Comparison of ENCODE assay signal across 1 cellular context in the genomic region with DNA sequence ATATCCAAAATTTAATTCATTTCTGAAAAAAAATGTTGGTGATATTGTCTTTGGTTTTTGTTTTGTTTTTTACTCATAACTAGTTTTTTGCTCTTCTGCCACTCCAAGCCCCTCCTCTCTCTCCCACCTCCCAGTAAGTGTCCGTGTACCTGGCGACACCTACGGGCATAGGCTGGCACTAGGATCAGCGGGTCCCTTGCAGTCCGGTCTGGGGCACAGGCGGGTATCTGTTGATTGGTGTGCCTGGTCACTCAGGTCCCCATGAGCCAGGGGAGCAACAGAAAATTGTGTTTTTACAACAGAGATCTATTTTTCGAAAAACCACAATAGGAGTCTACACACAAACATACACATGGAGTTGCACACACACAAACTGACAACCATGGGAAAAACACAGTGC.
TF ChIP-seq lines count a peak whose summit lies in the region.

No MANE protein-coding gene starts in this region.

TF ChIP-seq in H1, 55 proteins besides CTCF, POLR2A, EP300 and RAD21:
- no peak for TF ChIP-seq ASH2L (IDR thresholded peaks at IDR 0.05; ENCODE audit: low read length)
- TF ChIP-seq HDAC6 (IDR thresholded peaks at IDR 0.05; ENCODE audit: low read depth, low read length), result no peak
- no peak for TF ChIP-seq RXRA (IDR thresholded peaks at IDR 0.05; ENCODE audit: insufficient read depth, low read depth, low read length)
- no peak for TF ChIP-seq CBX8 (IDR thresholded peaks at IDR 0.05; ENCODE audit: borderline replicate concordance, low read depth, low read length)
- TF ChIP-seq CREB1 (IDR thresholded peaks at IDR 0.05), result no peak
- no peak for TF ChIP-seq YY1 (IDR thresholded peaks at IDR 0.05; ENCODE audit: low read depth, low read length)
- no peak for TF ChIP-seq BACH1 (IDR thresholded peaks at IDR 0.05; ENCODE audit: low read length)
- no peak for TF ChIP-seq SP1 (IDR thresholded peaks at IDR 0.05; ENCODE audit: low read depth, low read length)
- no peak for TF ChIP-seq SP4 (IDR thresholded peaks at IDR 0.05; ENCODE audit: low read length)
- no peak for TF ChIP-seq SIRT6 (IDR thresholded peaks at IDR 0.05; ENCODE audit: low read length)
- no peak for TF ChIP-seq TEAD4 (IDR thresholded peaks at IDR 0.05; ENCODE audit: low read depth, low read length)
- TF ChIP-seq NANOG (IDR thresholded peaks at IDR 0.05; ENCODE audit: insufficient read depth, low read depth, low read length, poor library complexity, severe bottlenecking), result no peak
- no peak for TF ChIP-seq CHD2 (IDR thresholded peaks at IDR 0.05; ENCODE audit: low read length)
- TF ChIP-seq TCF12 (IDR thresholded peaks at IDR 0.05; ENCODE audit: low read depth, low read length), result no peak
- no peak for TF ChIP-seq POU5F1 (IDR thresholded peaks at IDR 0.05; ENCODE audit: low read depth, low read length)
- no peak for TF ChIP-seq TAF1 (IDR thresholded peaks at IDR 0.05; ENCODE audit: low read depth, low read length)
- no peak for TF ChIP-seq ZNF274 (IDR thresholded peaks at IDR 0.05; ENCODE audit: borderline replicate concordance, extremely low read depth, low read length)
- TF ChIP-seq CEBPB (IDR thresholded peaks at IDR 0.05; ENCODE audit: low read depth, low read length), result no peak
- TF ChIP-seq JUN (IDR thresholded peaks at IDR 0.05; ENCODE audit: low read depth, low read length), result no peak
- no peak for TF ChIP-seq JUND (IDR thresholded peaks at IDR 0.05; ENCODE audit: low read length)
